Comparison of ENCODE assay signal across 1 cellular context in the genomic region with DNA sequence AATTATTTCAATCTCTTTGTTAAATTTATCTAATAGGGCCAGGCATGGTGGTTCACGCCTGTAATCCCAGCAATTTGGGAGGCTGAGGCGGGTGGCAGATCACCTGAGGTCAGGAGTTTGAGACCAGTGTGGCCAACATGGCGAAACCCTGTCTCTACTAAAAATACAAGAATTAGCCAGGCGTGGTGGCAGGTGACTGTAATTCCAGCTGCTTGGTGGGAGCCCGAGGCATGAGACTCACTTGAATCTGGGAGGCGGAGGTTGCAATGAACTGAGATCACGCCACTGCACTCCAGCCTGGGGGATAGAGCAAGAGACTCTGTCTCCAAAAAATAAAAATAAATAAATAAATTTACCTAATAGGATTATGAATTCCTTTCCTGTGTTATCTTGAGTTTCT. TPM values are rescaled to one million over a fixed set of nuclear protein-coding genes. Genes with fewer than 3 reads are reported as not detected.
"Had no signal": no experiment of that assay in that cellular context is flagged by ENCODE, and none has a peak within 500 bp of the region (broad histone marks: within the 10 kb centered on the region; RNA-seq: fewer than 3 reads in every experiment).

No MANE protein-coding gene starts in this region.

RNA-seq across cellular contexts. Expression of a gene that starts 40.8 kb away (rescaled TPM):
- total RNA-seq: ascending aorta had no signal
